Comparison of ENCODE assay signal across 25 cellular contexts in the genomic region with DNA sequence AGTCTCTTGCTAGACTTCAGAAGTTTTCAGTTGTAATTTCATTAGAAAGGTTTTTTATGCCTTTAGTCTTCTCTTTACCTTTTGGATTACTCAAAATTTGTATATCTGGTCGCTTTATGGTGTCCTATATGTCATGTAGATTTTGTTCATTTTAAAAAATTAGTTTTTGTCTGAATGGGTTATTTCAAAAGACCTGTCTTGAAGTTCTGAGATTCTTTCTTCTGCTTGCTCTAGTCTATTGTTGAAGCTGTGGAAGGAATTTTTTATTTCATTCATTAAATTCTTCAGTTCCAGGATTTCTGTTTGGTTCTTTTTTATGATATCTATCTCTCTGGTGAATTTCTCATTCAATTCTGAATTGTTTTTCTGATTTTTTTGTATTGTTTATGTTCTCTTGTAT.
"Had no signal": no experiment of that assay in that cellular context is flagged by ENCODE, and none has a peak within 500 bp of the region (broad histone marks: within the 10 kb centered on the region; RNA-seq: fewer than 3 reads in every experiment).

No MANE protein-coding gene starts in this region.

- H3K27ac ChIP-seq: colonic mucosa, epithelial cell of prostate, esophagus squamous epithelium, gastrocnemius medialis, heart right ventricle, left lung, lower lobe of right lung had no signal

- DNase-seq: colonic mucosa; cortex of kidney; effector CD8-positive, alpha-beta T cell; effector memory CD8-positive, alpha-beta T cell; endodermal cell; erythroblast; esophagus squamous epithelium; foreskin fibroblast; foreskin melanocyte; gastrocnemius medialis; glutamatergic neuron; head of caudate nucleus; heart right ventricle; hippocampal formation; left cardiac atrium; left lung; left ventricle myocardium superior; lower lobe of right lung; mesenchymal stem cell; mucosa of descending colon; naive B cell had no signal

- H3K9me3 ChIP-seq: colonic mucosa, gastrocnemius medialis had no signal

- H3K27me3 ChIP-seq: colonic mucosa, esophagus squamous epithelium, gastrocnemius medialis, heart right ventricle, left lung had no signal

- H3K4me3 ChIP-seq: colonic mucosa, esophagus squamous epithelium, gastrocnemius medialis, heart right ventricle, left lung, lower lobe of right lung, mucosa of descending colon had no signal

- FAIRE-seq: endometrium, islet of Langerhans had no signal

- ATAC-seq: effector memory CD8-positive, alpha-beta T cell; esophagus mucosa; gastrocnemius medialis; heart right ventricle; left cardiac atrium; left lung; left ventricle myocardium superior; lower lobe of right lung; mucosa of descending colon had no signal

- H3K36me3 ChIP-seq: colonic mucosa, esophagus squamous epithelium, gastrocnemius medialis, heart right ventricle, left lung, lower lobe of right lung had no signal

- H3K4me1 ChIP-seq: colonic mucosa, gastrocnemius medialis, heart right ventricle, left lung, lower lobe of right lung had no signal
